Comparison of ENCODE assay signal across 22 cellular contexts in genomic region chr4:8726344-8726851, GRCh38.
DNase-seq lines count a peak whose midpoint lies in the region; ATAC-seq and TF ChIP-seq lines count a peak whose summit lies in the region.
"Had no signal": no experiment of that assay in that cellular context is flagged by ENCODE, and none has a peak within 500 bp of the region (broad histone marks: within the 10 kb centered on the region; RNA-seq: fewer than 3 reads in every experiment).

No MANE protein-coding gene starts in this region.

- no peak overlapping the region for H3K4me2 ChIP-seq in mesendoderm (ENCODE audit: low read length)

- no peaks in the 10 kb centered on the region for H3K36me3 Mint-ChIP-seq in activated T-cell treated with anti-CD3 and anti-CD28 coated beads, Interleukin-2, amount 50 U/mL, for 24 hours (ENCODE audit: low read depth)
- no peaks in the 10 kb centered on the region for H3K36me3 Mint-ChIP-seq in activated T-cell treated with anti-CD3 and anti-CD28 coated beads, Interleukin-2, amount 50 U/mL, for 4 hours (ENCODE audit: insufficient read depth)
- H3K36me3 Mint-ChIP-seq: CD4-positive, alpha-beta memory T cell; IgD-negative memory B cell had no signal

- TF ChIP-seq CTCF in Peyer's patch (IDR thresholded peaks at IDR 0.05) (no peak), suprapubic skin (IDR thresholded peaks at IDR 0.05) (no peak)

- H3K9me3 Mint-ChIP-seq in activated T-cell treated with anti-CD3 and anti-CD28 coated beads, Interleukin-2, amount 50 U/mL, for 24 hours: no peaks in the 10 kb centered on the region
- no peaks in the 10 kb centered on the region for H3K9me3 Mint-ChIP-seq in activated T-cell treated with anti-CD3 and anti-CD28 coated beads, Interleukin-2, amount 50 U/mL, for 4 hours
- H3K9me3 Mint-ChIP-seq: activated naive CD8-positive, alpha-beta T cell treated with anti-CD3 and anti-CD28 coated beads, Interleukin-2, amount 50 U/mL, for 24 hours; dendritic cell treated with granulocyte-macrophage colony-stimulating factor and Interleukin-4, amounts not matched to agents 40 ng/mL and 50 ng/mL, for 4 days had no signal

- TF ChIP-seq EP300 in suprapubic skin (IDR thresholded peaks at IDR 0.05): no peak

- no peak overlapping the region for H4K5ac ChIP-seq in mesendoderm (ENCODE audit: low read length)

- ATAC-seq in activated T-cell treated with anti-CD3 and anti-CD28 coated beads, Interleukin-2, amount 50 U/mL, for 4 hours: no peak
- ATAC-seq: activated naive CD8-positive, alpha-beta T cell treated with anti-CD3 and anti-CD28 coated beads, Interleukin-2, amount 50 U/mL, for 24 hours; foreskin keratinocyte; psoas muscle had no signal

- no peaks in the 10 kb centered on the region for H3K4me1 Mint-ChIP-seq in activated T-cell treated with anti-CD3 and anti-CD28 coated beads, Interleukin-2, amount 50 U/mL, for 24 hours (ENCODE audit: low read depth)
- no peaks in the 10 kb centered on the region for H3K4me1 Mint-ChIP-seq in activated T-cell treated with anti-CD3 and anti-CD28 coated beads, Interleukin-2, amount 50 U/mL, for 4 hours (ENCODE audit: low read depth)
- H3K4me1 Mint-ChIP-seq: activated naive CD8-positive, alpha-beta T cell treated with anti-CD3 and anti-CD28 coated beads, Interleukin-2, amount 50 U/mL, for 24 hours; CD4-positive, alpha-beta memory T cell; IgD-negative memory B cell had no signal

- H2AK5ac ChIP-seq in mesendoderm (ENCODE audit: low read length): no peak overlapping the region

- no peaks in the 10 kb centered on the region for H3K79me1 ChIP-seq in mesendoderm (ENCODE audit: low read length)

- TF ChIP-seq POLR2A in Peyer's patch (IDR thresholded peaks at IDR 0.05) (no peak), suprapubic skin (IDR thresholded peaks at IDR 0.05) (no peak)

- peaks cover 6% of the 10 kb centered on the region for H3K27me3 Mint-ChIP-seq in activated T-cell treated with anti-CD3 and anti-CD28 coated beads, Interleukin-2, amount 50 U/mL, for 24 hours
- H3K27me3 Mint-ChIP-seq in activated T-cell treated with anti-CD3 and anti-CD28 coated beads, Interleukin-2, amount 50 U/mL, for 4 hours (ENCODE audit: low read depth): peaks cover 9% of the 10 kb centered on the region
- H3K27me3 Mint-ChIP-seq: dendritic cell treated with granulocyte-macrophage colony-stimulating factor and Interleukin-4, amounts not matched to agents 40 ng/mL and 50 ng/mL, for 4 days had no signal

- H2BK5ac ChIP-seq in mesendoderm (ENCODE audit: low read length): no peak overlapping the region

- H2BK120ac ChIP-seq in mesendoderm (ENCODE audit: low read depth, low read length): no peak overlapping the region

- no peak overlapping the region for H3K18ac ChIP-seq in mesendoderm (ENCODE audit: low read length)

- peak; percentile 8 for DNase-seq in activated T-cell treated with anti-CD3 and anti-CD28 coated beads, Interleukin-2, amount 50 U/mL, for 24 hours
- DNase-seq in activated T-cell treated with anti-CD3 and anti-CD28 coated beads, Interleukin-2, amount 50 U/mL, for 4 hours: no peak
- DNase-seq in Peyer's patch (peak in 2 of 3 donors; percentile 12 to 38), mesendoderm (peak; percentile 8), suprapubic skin (ENCODE audit: low spot score in 2 of 2) (peak; percentile 52 to 53), NCI-H510A treated with DMSO at 0.1 percent for 48 hours (lab: John Stamatoyannopoulos, UW) (no peak), NCI-H1694 treated with DMSO at 0.1 percent for 48 hours (lab: John Stamatoyannopoulos, UW) (no peak), NCI-H748 (lab: John Stamatoyannopoulos, UW; ENCODE audit: unreplicated experiment) (no peak)
- DNase-seq: activated naive CD8-positive, alpha-beta T cell treated with anti-CD3 and anti-CD28 coated beads, Interleukin-2, amount 50 U/mL, for 24 hours; CD4-positive, alpha-beta memory T cell; DMS53; foreskin keratinocyte; hypothalamus; mesenchymal stem cell; MM.1S; NCI-H146; NCI-H226; stimulated activated CD4-positive, alpha-beta T cell treated with anti-CD3 and anti-CD28 coated beads, Interleukin-12 subunit alpha, Interleukin-12 subunit beta, amount 100 ng/mL, for 4 hours had no signal

- no peak overlapping the region for H4K8ac ChIP-seq in mesendoderm (ENCODE audit: low read depth, low read length)

- H3K9me3 ChIP-seq in Peyer's patch (no peaks in the 10 kb centered on the region), suprapubic skin (no peaks in the 10 kb centered on the region)
- H3K9me3 ChIP-seq: HAP-1, psoas muscle had no signal

- no peak overlapping the region for H3K56ac ChIP-seq in mesendoderm (ENCODE audit: low read length)

- H3K27me3 ChIP-seq in Peyer's patch (no peaks in the 10 kb centered on the region), mesendoderm (ENCODE audit: insufficient read depth, low read length, poor library complexity) (no peaks in the 10 kb centered on the region), suprapubic skin (peaks cover 48% of the 10 kb centered on the region)
- H3K27me3 ChIP-seq: foreskin keratinocyte had no signal

- no peak overlapping the region for H3K4me3 Mint-ChIP-seq in activated T-cell treated with anti-CD3 and anti-CD28 coated beads, Interleukin-2, amount 50 U/mL, for 24 hours
- no peak overlapping the region for H3K4me3 Mint-ChIP-seq in activated T-cell treated with anti-CD3 and anti-CD28 coated beads, Interleukin-2, amount 50 U/mL, for 4 hours
- H3K4me3 Mint-ChIP-seq: activated naive CD8-positive, alpha-beta T cell treated with anti-CD3 and anti-CD28 coated beads, Interleukin-2, amount 50 U/mL, for 24 hours; CD4-positive, alpha-beta memory T cell; dendritic cell treated with granulocyte-macrophage colony-stimulating factor and Interleukin-4, amounts not matched to agents 40 ng/mL and 50 ng/mL, for 4 days; IgD-negative memory B cell had no signal

- no peaks in the 10 kb centered on the region for H3K4me1 ChIP-seq in Peyer's patch
- H3K4me1 ChIP-seq in mesendoderm (ENCODE audit: control insufficient read depth, low read depth, low read length): no peaks in the 10 kb centered on the region
- H3K4me1 ChIP-seq in suprapubic skin: peaks cover 4% of the 10 kb centered on the region
- H3K4me1 ChIP-seq: foreskin keratinocyte, HAP-1, psoas muscle had no signal

- H3K36me3 ChIP-seq in Peyer's patch: no peaks in the 10 kb centered on the region
- no peaks in the 10 kb centered on the region for H3K36me3 ChIP-seq in mesendoderm (ENCODE audit: control insufficient read depth, insufficient read depth, low read length)
- no peaks in the 10 kb centered on the region for H3K36me3 ChIP-seq in suprapubic skin
- H3K36me3 ChIP-seq: HAP-1 had no signal

- H3K27ac ChIP-seq in Peyer's patch (no peak overlapping the region), mesendoderm (ENCODE audit: low read depth, low read length) (no peak overlapping the region), suprapubic skin (no peak overlapping the region)
- H3K27ac ChIP-seq: foreskin keratinocyte, psoas muscle had no signal

- H3K4me3 ChIP-seq in Peyer's patch (no peak overlapping the region), mesendoderm (ENCODE audit: low read length) (no peak overlapping the region), suprapubic skin (no peak overlapping the region)
- H3K4me3 ChIP-seq: HAP-1, psoas muscle had no signal

- H3K79me2 ChIP-seq in mesendoderm (ENCODE audit: control insufficient read depth, insufficient read depth, low read length): no peaks in the 10 kb centered on the region

- H2BK15ac ChIP-seq in mesendoderm (replicated peaks; ENCODE audit: low read depth): no peak overlapping the region

- no peak overlapping the region for H3K27ac Mint-ChIP-seq in activated T-cell treated with anti-CD3 and anti-CD28 coated beads, Interleukin-2, amount 50 U/mL, for 24 hours
- H3K27ac Mint-ChIP-seq: activated naive CD8-positive, alpha-beta T cell treated with anti-CD3 and anti-CD28 coated beads, Interleukin-2, amount 50 U/mL, for 24 hours; CD4-positive, alpha-beta memory T cell; dendritic cell treated with granulocyte-macrophage colony-stimulating factor and Interleukin-4, amounts not matched to agents 40 ng/mL and 50 ng/mL, for 4 days; IgD-negative memory B cell had no signal

- no peak overlapping the region for H3K4ac ChIP-seq in mesendoderm (ENCODE audit: low read depth, low read length)

- WGBS in mesendoderm (ENCODE audit: extremely low coverage, insufficient coverage, low lambda C conversion rate): no CpG with 5 or more reads among the region's 9 CpGs
- WGBS in suprapubic skin: 20% methylated on average over 1 of the region's 9 CpGs

- H3K23ac ChIP-seq in mesendoderm (ENCODE audit: low read length): no peak overlapping the region

- H3K9ac ChIP-seq in mesendoderm (ENCODE audit: low read length): no peak overlapping the region

Comparison
In these comparisons a context has a peak if more than half of its experiments do, and no peak if none do; other contexts are left out.
1. DNase-seq: peak in activated T-cell treated with anti-CD3 and anti-CD28 coated beads, Interleukin-2, amount 50 U/mL, for 24 hours (single experiment), Peyer's patch (2 of 3), mesendoderm (single experiment) and suprapubic skin (2 of 2); none in activated T-cell treated with anti-CD3 and anti-CD28 coated beads, Interleukin-2, amount 50 U/mL, for 4 hours (single experiment), NCI-H510A treated with DMSO at 0.1 percent for 48 hours (single experiment), NCI-H1694 treated with DMSO at 0.1 percent for 48 hours (single experiment) and NCI-H748 (single experiment).